ENCODE assay signal across 20 cellular contexts in the genomic region with DNA sequence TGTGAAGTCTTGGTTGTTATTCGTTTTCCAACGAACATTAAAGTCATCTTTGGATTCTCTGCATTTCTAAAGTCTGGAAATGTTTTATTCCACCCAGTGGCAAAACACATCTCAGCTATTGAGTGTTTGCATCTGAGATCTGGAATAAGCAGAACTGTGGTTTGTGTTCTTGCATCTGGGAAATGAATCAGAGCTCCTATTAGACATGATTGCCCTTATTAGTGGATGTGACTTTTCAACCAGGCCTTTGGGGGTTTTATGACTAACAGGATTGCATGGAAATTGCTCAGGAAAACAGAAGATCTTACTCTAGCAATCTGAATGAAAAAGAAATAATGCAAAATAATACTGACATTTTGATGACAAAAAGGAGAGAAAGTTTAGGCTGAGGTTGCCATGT.
A peak's percentile ranks its signal among the peaks of the same experiment; 100 is the strongest.
DNase-seq lines count a peak whose midpoint lies in the region; ATAC-seq and TF ChIP-seq lines count a peak whose summit lies in the region.
"Had no signal": no experiment of that assay in that cellular context is flagged by ENCODE, and none has a peak within 500 bp of the region (broad histone marks: within the 10 kb centered on the region; RNA-seq: fewer than 3 reads in every experiment).

No MANE protein-coding gene starts in this region.

- H3K27me3 ChIP-seq in mammary epithelial cell (ENCODE audit: insufficient read depth, low read length): no peaks in the 10 kb centered on the region
- no peaks in the 10 kb centered on the region for H3K27me3 ChIP-seq in breast epithelium
- H3K27me3 ChIP-seq: cardiac muscle cell, right lobe of liver, thyroid gland had no signal

- H3K9me3 ChIP-seq in mammary epithelial cell (replicated peaks; ENCODE audit: insufficient read depth, low read length): no peaks in the 10 kb centered on the region
- peaks cover 6% of the 10 kb centered on the region in 2 donors for H3K9me3 ChIP-seq in breast epithelium
- H3K9me3 ChIP-seq: HAP-1, right lobe of liver, thyroid gland had no signal

- no peaks in the 10 kb centered on the region for H4K20me1 ChIP-seq in mammary epithelial cell (ENCODE audit: insufficient read depth, low read length)

- in situ Hi-C loops in mammary epithelial cell (cut with MboI; ENCODE audit: low sequenced_read_pairs in 2 of 2): no loop called here

- CTCF ChIA-PET in mammary epithelial cell (lab: Charles Lee; ENCODE audit: low non-redundant PET): no interaction called here
- CTCF ChIA-PET in activated CD4-positive, alpha-beta T cell treated with anti-CD3 and anti-CD28 coated beads for 36 hours (lab: Charles Lee): interaction anchor here (1.5 kb wide), 1 partner anchor 31 kb away, joined by 3 read pairs; no protein-coding TSS in a partner anchor

- no peak overlapping the region for H3K4me2 ChIP-seq in mammary epithelial cell (ENCODE audit: insufficient read depth, low read depth, low read length)

- dilution Hi-C loops in mammary epithelial cell (cut with HindIII; ENCODE audit: low sequenced_read_pairs): no loop called here

- POLR2A ChIA-PET in activated CD4-positive, alpha-beta T cell treated with anti-CD3 and anti-CD28 coated beads for 36 hours (lab: Charles Lee): no interaction called here

- ATAC-seq in activated CD4-positive, alpha-beta T cell treated with anti-CD3 and anti-CD28 coated beads for 36 hours: no peak
- ATAC-seq: HepG2, right lobe of liver had no signal

- TF ChIP-seq POLR2A in breast epithelium (IDR thresholded peaks at IDR 0.05): no peak

- TF ChIP-seq CTCF in mammary epithelial cell (conservative IDR thresholded peaks at IDR 0.05 in 1 of 2, IDR thresholded peaks at IDR 0.05 in 1 of 2; ENCODE audit: extremely low read depth in 1 of 2, insufficient read depth in 1 of 2, low read depth in 1 of 2, low read length in 2 of 2) (no peak), breast epithelium (IDR thresholded peaks at IDR 0.05) (no peak), foreskin fibroblast (IDR thresholded peaks at IDR 0.05; ENCODE audit: low read depth, low read length) (no peak)

- H3K27ac Mint-ChIP-seq in activated CD4-positive, alpha-beta T cell treated with anti-CD3 and anti-CD28 coated beads for 36 hours: no peak overlapping the region
- no peak overlapping the region for H3K27ac Mint-ChIP-seq in immature natural killer cell

- H3K36me3 ChIP-seq in mammary epithelial cell (ENCODE audit: insufficient read depth, low read length) (no peaks in the 10 kb centered on the region), breast epithelium (no peaks in the 10 kb centered on the region)
- H3K36me3 ChIP-seq: cardiac muscle cell, HAP-1, right lobe of liver, thyroid gland had no signal

- H3K4me3 Mint-ChIP-seq in activated CD4-positive, alpha-beta T cell treated with anti-CD3 and anti-CD28 coated beads for 36 hours: no peak overlapping the region
- no peak overlapping the region for H3K4me3 Mint-ChIP-seq in immature natural killer cell

- H3K4me1 ChIP-seq in mammary epithelial cell (ENCODE audit: insufficient read depth, low read length) (no peaks in the 10 kb centered on the region), breast epithelium (no peaks in the 10 kb centered on the region)
- H3K4me1 ChIP-seq: HAP-1, right lobe of liver, thyroid gland had no signal

- intact Hi-C loops in mammary epithelial cell (cut with micrococcal nuclease) (loop anchor here (1.0 kb wide), 2 partner anchors 40 to 141 kb away; no protein-coding TSS in a partner anchor), breast epithelium (cut with DNase I; ENCODE audit: low total_unique reads) (no loop called here)
- intact Hi-C loops in activated CD4-positive, alpha-beta T cell treated with anti-CD3 and anti-CD28 coated beads for 36 hours (cut with DNase I, micrococcal nuclease): no loop called here

- H3K9me3 Mint-ChIP-seq in activated CD4-positive, alpha-beta T cell treated with anti-CD3 and anti-CD28 coated beads for 36 hours (ENCODE audit: low read depth): peaks cover 3% of the 10 kb centered on the region
- H3K9me3 Mint-ChIP-seq in immature natural killer cell: peaks cover 0 to 8% (median 0%) of the 10 kb centered on the region in 6 donors

- H3K9ac ChIP-seq in mammary epithelial cell (ENCODE audit: insufficient read depth, low read length): no peak overlapping the region

- H3K4me3 ChIP-seq in mammary epithelial cell (replicated peaks in 1 of 3; ENCODE audit: insufficient read depth in 1 of 3, low read depth in 2 of 3, low read length in 3 of 3) (no peak overlapping the region), breast epithelium (no peak overlapping the region), foreskin fibroblast (ENCODE audit: low read depth in 1 of 2, low read length in 2 of 2) (no peak overlapping the region)
- H3K4me3 ChIP-seq: cardiac muscle cell, HAP-1, right lobe of liver, thyroid gland had no signal

- DNase-seq in mammary epithelial cell (peak; percentile 77), breast epithelium (ENCODE audit: low spot score in 2 of 2) (no peak), astrocyte of the hippocampus (ENCODE audit: low read depth, low spot score) (peak; percentile 79), foreskin fibroblast (peak; percentile 89 to 93), NCI-H2029 (lab: John Stamatoyannopoulos, UW) (no peak), immature natural killer cell (no peak), NCI-H748 (lab: John Stamatoyannopoulos, UW; ENCODE audit: unreplicated experiment) (no peak)
- DNase-seq in activated CD4-positive, alpha-beta T cell treated with anti-CD3 and anti-CD28 coated beads for 36 hours: no peak
- DNase-seq: 8988T; activated CD4-positive, CD25-positive, alpha-beta regulatory T cell treated with anti-CD3 and anti-CD28 coated beads, Interleukin-2, amount 50 U/mL, for 72 hours; activated gamma-delta T cell treated with Interleukin-2 at 50 U/mL for 16 hours; COR-L47; midbrain; NCI-H748 treated with DMSO at 0.1 percent for 48 hours; right lobe of liver; stimulated activated CD4-positive, alpha-beta T cell treated with anti-CD3 and anti-CD28 coated beads, Interleukin-4, amount 100 ng/mL, for 24 hours; thyroid gland had no signal

- BruUV-seq in mammary epithelial cell (replicated peaks; lab: Mats Ljungman, UMichigan): no TSS peak

- H3K36me3 Mint-ChIP-seq in activated CD4-positive, alpha-beta T cell treated with anti-CD3 and anti-CD28 coated beads for 36 hours (ENCODE audit: low read depth): no peaks in the 10 kb centered on the region
- peaks cover 0 to 4% (median 0%) of the 10 kb centered on the region in 3 donors for H3K36me3 Mint-ChIP-seq in immature natural killer cell

- H2AFZ ChIP-seq in mammary epithelial cell (ENCODE audit: low read depth, low read length): no peak overlapping the region

- WGBS in mammary epithelial cell (ENCODE audit: low coverage, missing lambda C conversion rate): 78% methylated on average over 2 of the region's 2 CpGs

- H3K79me2 ChIP-seq in mammary epithelial cell (ENCODE audit: insufficient read depth, low read length): no peaks in the 10 kb centered on the region

- H3K27ac ChIP-seq in mammary epithelial cell (ENCODE audit: insufficient read depth, low read depth, low read length): no peak overlapping the region
- no peak overlapping the region for H3K27ac ChIP-seq in breast epithelium
- H3K27ac ChIP-seq: cardiac muscle cell, right lobe of liver, thyroid gland had no signal

- no peaks in the 10 kb centered on the region for H3K4me1 Mint-ChIP-seq in activated CD4-positive, alpha-beta T cell treated with anti-CD3 and anti-CD28 coated beads for 36 hours
- no peaks in the 10 kb centered on the region for H3K4me1 Mint-ChIP-seq in immature natural killer cell

- no peaks in the 10 kb centered on the region for H3K27me3 Mint-ChIP-seq in activated CD4-positive, alpha-beta T cell treated with anti-CD3 and anti-CD28 coated beads for 36 hours
- H3K27me3 Mint-ChIP-seq in immature natural killer cell (ENCODE audit: low read depth in 3 of 3): peaks cover 0 to 3% (median 0%) of the 10 kb centered on the region in 3 donors

Comparison
In these comparisons a context has a peak if more than half of its experiments do, and no peak if none do; other contexts are left out.
1. DNase-seq: peak in mammary epithelial cell (single experiment), astrocyte of the hippocampus (single experiment) and foreskin fibroblast (2 of 2); none in breast epithelium (0 of 2), activated CD4-positive, alpha-beta T cell treated with anti-CD3 and anti-CD28 coated beads for 36 hours (single experiment), NCI-H2029 (single experiment), immature natural killer cell (0 of 3) and NCI-H748 (single experiment).